ENCODE assay signal across 16 cellular contexts in the genomic region with DNA sequence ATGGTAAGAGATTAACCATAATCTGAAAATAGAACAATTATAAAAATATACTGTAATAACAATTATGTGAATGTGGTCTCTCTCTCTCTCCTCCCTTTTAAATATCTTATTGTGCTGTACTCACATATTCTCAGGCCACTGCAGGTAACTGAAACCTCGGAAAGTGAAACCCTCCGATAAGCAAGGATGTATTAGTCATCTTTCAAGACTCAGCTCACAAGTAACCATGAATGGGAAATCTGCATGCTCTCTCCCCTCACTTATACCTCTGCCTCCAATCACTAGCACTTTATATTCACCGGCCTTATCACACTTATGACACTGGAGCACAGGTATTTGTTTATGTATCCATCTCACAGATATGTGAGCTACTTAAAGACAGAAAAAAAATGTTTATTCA.
DNase-seq lines count a peak whose midpoint lies in the region; ATAC-seq, FAIRE-seq and TF ChIP-seq lines count a peak whose summit lies in the region.
"Had no signal": no experiment of that assay in that cellular context is flagged by ENCODE, and none has a peak within 500 bp of the region (broad histone marks: within the 10 kb centered on the region; RNA-seq: fewer than 3 reads in every experiment).

No MANE protein-coding gene starts in this region.

- intact Hi-C loops in uterus (cut with DNase I; ENCODE audit: low total_unique reads), result no loop called here

- peaks cover 14% of the 10 kb centered on the region for H3K9me3 Mint-ChIP-seq in HFFc6
- H3K9me3 Mint-ChIP-seq: activated naive CD4-positive, alpha-beta T cell treated with anti-CD3 and anti-CD28 coated beads, Interleukin-2, amount 50 U/mL, for 24 hours had no signal

- FAIRE-seq in urothelium cell line (lab: Jason Lieb, UNC), result no peak
- FAIRE-seq: colon had no signal

- no peaks in the 10 kb centered on the region for H3K27me3 ChIP-seq in H7 (ENCODE audit: control insufficient read depth, insufficient read depth, low read length)
- H3K27me3 ChIP-seq in uterus, result no peaks in the 10 kb centered on the region
- H3K27me3 ChIP-seq: gastrocnemius medialis had no signal

- ATAC-seq in HG02642 (IDR thresholded peaks at IDR 0.05; ENCODE audit: poor library complexity, unreplicated experiment), result peak; percentile 70
- ATAC-seq: gastrocnemius medialis, left lobe of liver had no signal

- no peak overlapping the region for H3K4me3 Mint-ChIP-seq in HFFc6
- H3K4me3 Mint-ChIP-seq: activated naive CD4-positive, alpha-beta T cell treated with anti-CD3 and anti-CD28 coated beads, Interleukin-2, amount 50 U/mL, for 24 hours had no signal

- no peaks in the 10 kb centered on the region for H3K9me3 ChIP-seq in uterus
- H3K9me3 ChIP-seq: gastrocnemius medialis had no signal

- peak; percentile 5 for DNase-seq in stimulated activated CD4-positive, alpha-beta T cell treated with anti-CD3 and anti-CD28 coated beads, Interleukin-15, amount 100 ng/mL, for 24 hours
- no peak for DNase-seq in stimulated activated CD4-positive, alpha-beta T cell treated with anti-CD3 and anti-CD28 coated beads, Interleukin-4, amount 100 ng/mL, for 4 hours
- DNase-seq in NCI-H226 (peak; percentile 32), urothelium cell line (ENCODE audit: low spot score) (peak; percentile 10), H7 (no peak), uterus (no peak), HFFc6 (no peak)
- DNase-seq: activated CD4-positive, alpha-beta T cell treated with anti-CD3 and anti-CD28 coated beads, Interleukin-2, amount 50 U/mL, for 1 hour; DMS79; gastrocnemius medialis; NCI-H526 treated with DMSO at 0.1 percent for 48 hours; stimulated activated CD4-positive, alpha-beta T cell treated with anti-CD3 and anti-CD28 coated beads, Interleukin-1b, Interleukin-23, amount 100 ng/mL, for 48 hours had no signal

- TF ChIP-seq POLR2A in uterus (IDR thresholded peaks at IDR 0.05), result no peak

- no peak overlapping the region for H3K27ac ChIP-seq in uterus
- H3K27ac ChIP-seq: gastrocnemius medialis had no signal

- H3K4me1 Mint-ChIP-seq in HFFc6 (ENCODE audit: low read depth), result no peaks in the 10 kb centered on the region
- H3K4me1 Mint-ChIP-seq: activated naive CD4-positive, alpha-beta T cell treated with anti-CD3 and anti-CD28 coated beads, Interleukin-2, amount 50 U/mL, for 24 hours had no signal

- H3K36me3 ChIP-seq in H7 (replicated peaks; ENCODE audit: control insufficient read depth, insufficient read depth, low read length) (no peaks in the 10 kb centered on the region), uterus (no peaks in the 10 kb centered on the region)
- H3K36me3 ChIP-seq: gastrocnemius medialis had no signal

- H3K4me3 ChIP-seq in H7 (ENCODE audit: insufficient read depth, low read depth, low read length) (no peak overlapping the region), uterus (no peak overlapping the region)
- H3K4me3 ChIP-seq: gastrocnemius medialis had no signal

- no peaks in the 10 kb centered on the region for H3K27me3 Mint-ChIP-seq in HFFc6 (ENCODE audit: insufficient read depth)
- H3K27me3 Mint-ChIP-seq: activated naive CD4-positive, alpha-beta T cell treated with anti-CD3 and anti-CD28 coated beads, Interleukin-2, amount 50 U/mL, for 24 hours had no signal

- no peak overlapping the region for H3K27ac Mint-ChIP-seq in HFFc6
- H3K27ac Mint-ChIP-seq: activated naive CD4-positive, alpha-beta T cell treated with anti-CD3 and anti-CD28 coated beads, Interleukin-2, amount 50 U/mL, for 24 hours had no signal

- H3K4me1 ChIP-seq in uterus, result no peaks in the 10 kb centered on the region
- H3K4me1 ChIP-seq: gastrocnemius medialis had no signal

- TF ChIP-seq CTCF in uterus (IDR thresholded peaks at IDR 0.05) (no peak), HFFc6 (IDR thresholded peaks at IDR 0.05) (no peak)

- no peaks in the 10 kb centered on the region for H3K36me3 Mint-ChIP-seq in HFFc6 (ENCODE audit: low read depth)
- H3K36me3 Mint-ChIP-seq: activated naive CD4-positive, alpha-beta T cell treated with anti-CD3 and anti-CD28 coated beads, Interleukin-2, amount 50 U/mL, for 24 hours had no signal

Comparison
In these comparisons a context has a peak if more than half of its experiments do, and no peak if none do; other contexts are left out.
1. DNase-seq: peak in stimulated activated CD4-positive, alpha-beta T cell treated with anti-CD3 and anti-CD28 coated beads, Interleukin-15, amount 100 ng/mL, for 24 hours (single experiment), NCI-H226 (single experiment) and urothelium cell line (single experiment); none in stimulated activated CD4-positive, alpha-beta T cell treated with anti-CD3 and anti-CD28 coated beads, Interleukin-4, amount 100 ng/mL, for 4 hours (0 of 2), H7 (single experiment), uterus (0 of 2) and HFFc6 (single experiment).